21 cellular contexts compared by ENCODE assay signal in genomic region chr9:66992450-66992849, GRCh38. TPM values are rescaled to one million over a fixed set of nuclear protein-coding genes. Genes with fewer than 3 reads are reported as not detected.
"Had no signal": no experiment of that assay in that cellular context is flagged by ENCODE, and none has a peak within 500 bp of the region (broad histone marks: within the 10 kb centered on the region; RNA-seq: fewer than 3 reads in every experiment).

Gene SPATA31A3 (minus strand): TSS chr9:66992550. CDS start chr9:66992521, 29 bp downstream.

RNA-seq across cellular contexts. Expression of gene SPATA31A3, which starts in this region (rescaled TPM):
- total RNA-seq: activated naive CD4-positive, alpha-beta T cell treated with anti-CD3 and anti-CD28 coated beads for 36 hours; activated naive CD4-positive, alpha-beta T cell treated with anti-CD3 and anti-CD28 coated beads, Interleukin-2, amount 50 U/mL, for 72 hours; activated naive CD8-positive, alpha-beta T cell treated with anti-CD3 and anti-CD28 coated beads for 36 hours; activated naive CD8-positive, alpha-beta T cell treated with anti-CD3 and anti-CD28 coated beads, Interleukin-2, amount 10 ng/mL, durations not matched to agents 7 days and 5 days; activated T-cell treated with anti-CD3 and anti-CD28 coated beads, Interleukin-2, amount 50 U/mL, for 4 hours; activated T-cell treated with anti-CD3 and anti-CD28 coated beads, Interleukin-2, amount 50 U/mL, for 72 hours; activated T-helper 1 cell treated with anti-CD3 and anti-CD28 coated beads, Interleukin-12 subunit alpha, Interleukin-12 subunit beta, Interleukin-2, Interleukin-4 antibody, amounts not matched to agents 30 ng/mL and 10 ng/mL and 1 ng/mL, durations not matched to agents 14 hours and 24 hours and 36 hours; activated T-helper 17 cell treated with anti-CD3 and anti-CD28 coated beads, Interleukin-2, amount 50 U/mL, for 72 hours; activated T-helper 2 cell treated with anti-CD3 and anti-CD28 coated beads, Interferon-gamma antibody, Interleukin-2, Interleukin-4, amounts not matched to agents 10 μg/mL and 5 μg/mL and 100 μg/mL, durations not matched to agents 14 hours and 24 hours and 36 hours; adrenal gland; aorta; ascending aorta; astrocyte; body of pancreas; breast epithelium; bronchial epithelial cell; cardiac muscle cell; cardiac septum; cerebellum; chondrocyte had no signal
- polyA plus RNA-seq: adipose tissue, adrenal gland, aorta, cardiac muscle cell had no signal
